In the genomic region with DNA sequence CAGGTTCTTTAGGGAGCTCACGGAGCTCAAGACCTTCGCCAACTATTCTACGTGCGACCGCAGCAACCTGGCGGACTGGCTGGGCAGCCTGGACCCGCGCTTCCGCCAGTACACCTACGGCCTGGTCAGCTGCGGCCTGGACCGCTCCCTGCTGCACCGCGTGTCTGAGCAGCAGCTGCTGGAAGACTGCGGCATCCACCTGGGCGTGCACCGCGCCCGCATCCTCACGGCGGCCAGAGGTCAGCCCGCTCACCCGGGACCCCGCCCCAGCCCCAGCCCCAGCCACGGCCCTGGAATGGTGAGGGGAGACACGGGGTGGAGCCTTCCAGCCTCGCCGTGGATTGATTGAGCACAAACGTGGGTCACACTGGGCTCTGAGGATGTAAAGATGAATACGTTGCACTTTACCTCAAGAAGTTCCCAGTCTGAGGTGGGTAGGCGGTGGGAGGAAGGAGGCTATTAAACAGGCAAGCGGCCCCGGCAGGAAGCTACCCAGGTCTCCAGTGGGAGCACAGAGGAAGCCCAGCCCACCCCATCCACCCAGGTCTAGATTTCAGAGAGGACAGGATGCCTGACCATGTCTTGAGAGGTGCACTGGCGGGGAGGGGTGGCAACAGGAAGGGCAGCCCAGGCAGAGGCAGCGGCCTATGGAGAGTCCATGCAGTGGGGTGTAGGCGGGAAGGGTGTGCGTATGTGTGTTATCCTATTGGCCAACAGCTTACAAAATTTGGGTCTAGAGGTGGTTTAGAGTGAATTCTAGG, we compare ENCODE assay signal across 8 cellular contexts. TPM values are rescaled to one million over a fixed set of nuclear protein-coding genes. Genes with fewer than 3 reads are reported as not detected.
DNase-seq lines count a peak whose midpoint lies in the region; ATAC-seq and TF ChIP-seq lines count a peak whose summit lies in the region.

No MANE protein-coding gene starts in this region.

- no peak overlapping the region for H3K27ac Mint-ChIP-seq in chondrocyte (ENCODE audit: unreplicated experiment)
- H3K27ac Mint-ChIP-seq in naive B cell: no peak overlapping the region

- peaks cover 26% of the 10 kb centered on the region for H3K36me3 Mint-ChIP-seq in chondrocyte (ENCODE audit: low read depth)
- peaks cover under 1 to 35% of the 10 kb centered on the region in 2 donors for H3K36me3 Mint-ChIP-seq in naive B cell

- H3K4me1 Mint-ChIP-seq in chondrocyte (ENCODE audit: low read depth) (no peaks in the 10 kb centered on the region), naive B cell (peaks cover 33 to 42% (median 41%) of the 10 kb centered on the region in 3 donors)

- DNase-seq in COLO668 (lab: John Stamatoyannopoulos, UW; ENCODE audit: unreplicated experiment) (peak; percentile 44), chondrocyte (ENCODE audit: low spot score) (peak; percentile 66), naive B cell (no peak), KBM-7 (no peak), GOT3 (lab: John Stamatoyannopoulos, UW) (no peak), AG08396 (ENCODE audit: low spot score) (no peak)

- in situ Hi-C loops in KBM-7 (cut with MboI; ENCODE audit: low pct_unique_long_range_greater_than_20kb, low sequenced_read_pairs): no loop called here

- H3K4me3 Mint-ChIP-seq in chondrocyte (ENCODE audit: unreplicated experiment): no peak overlapping the region
- peak overlapping the region; percentile 79 to 94 (median 89) for H3K4me3 Mint-ChIP-seq in naive B cell

- no peaks in the 10 kb centered on the region for H3K9me3 Mint-ChIP-seq in chondrocyte (ENCODE audit: low read depth)
- no peaks in the 10 kb centered on the region for H3K9me3 Mint-ChIP-seq in naive B cell

- H3K27me3 Mint-ChIP-seq in chondrocyte (ENCODE audit: low read depth): no peaks in the 10 kb centered on the region
- peaks cover 20 to 59% (median 28%) of the 10 kb centered on the region in 3 donors for H3K27me3 Mint-ChIP-seq in naive B cell

- TF ChIP-seq CTCF in chondrocyte (IDR thresholded peaks at IDR 0.05): no peak

- peak; percentile 29 for ATAC-seq in HG03045 (IDR thresholded peaks at IDR 0.05; ENCODE audit: unreplicated experiment)
- peak in 1 of 2 donors; percentile 7 for ATAC-seq in naive B cell (ENCODE audit: low read depth in 2 of 2)
- ATAC-seq in GM21825 (IDR thresholded peaks at IDR 0.05; ENCODE audit: unreplicated experiment): no peak

RNA-seq across cellular contexts. Expression of a gene that starts 13.7 kb away (rescaled TPM):
- 22.2 to 24.1 TPM (median 23.0 TPM) in 3 replicates for total RNA-seq in chondrocyte
- 1 to 10 TPM; 4.3 to 8.1 (median 7.1) TPM for polyA plus RNA-seq in naive B cell (ENCODE audit: low read depth in 6 of 6)

RNA-seq across cellular contexts. Expression of a gene that starts 15.1 kb away (rescaled TPM):
- 0.31 to 0.55 TPM (median 0.41 TPM) in 3 replicates for total RNA-seq in chondrocyte
- under 1 TPM in 1 of 6 donors, not detected in 5; 0.13 TPM for polyA plus RNA-seq in naive B cell (ENCODE audit: low read depth in 6 of 6)

RNA-seq across cellular contexts. Expression of a gene that starts 20.2 kb away (rescaled TPM):
- total RNA-seq in chondrocyte: not detected in 3 replicates
- not detected for polyA plus RNA-seq in naive B cell (ENCODE audit: low read depth in 6 of 6)

RNA-seq across cellular contexts. Expression of a gene that starts 20.8 kb away (rescaled TPM):
- total RNA-seq in chondrocyte: 12.7 to 13.2 TPM (median 13.0 TPM) in 3 replicates
- polyA plus RNA-seq in naive B cell (ENCODE audit: low read depth in 6 of 6): 1 to 10 TPM in 1 of 6 donors, under 1 TPM in 3, not detected in 2; 0.53 to 3.6 (median 0.68) TPM

RNA-seq across cellular contexts. Expression of a gene that starts 27.9 kb away (rescaled TPM):
- total RNA-seq in chondrocyte: 70.1 to 70.8 TPM (median 70.4 TPM) in 3 replicates
- polyA plus RNA-seq in naive B cell (ENCODE audit: low read depth in 6 of 6): 100 to 1,000 TPM in 1 of 6 donors, 10 to 100 TPM in 5; 80.1 to 159 (median 84.3) TPM

Comparison
In these comparisons a context has a peak if more than half of its experiments do, and no peak if none do; other contexts are left out.
1. DNase-seq: peak in COLO668 (single experiment) and chondrocyte (single experiment); none in naive B cell (single experiment), KBM-7 (single experiment), GOT3 (single experiment) and AG08396 (single experiment).